ENCODE assay signal across 1 cellular context in the genomic region with DNA sequence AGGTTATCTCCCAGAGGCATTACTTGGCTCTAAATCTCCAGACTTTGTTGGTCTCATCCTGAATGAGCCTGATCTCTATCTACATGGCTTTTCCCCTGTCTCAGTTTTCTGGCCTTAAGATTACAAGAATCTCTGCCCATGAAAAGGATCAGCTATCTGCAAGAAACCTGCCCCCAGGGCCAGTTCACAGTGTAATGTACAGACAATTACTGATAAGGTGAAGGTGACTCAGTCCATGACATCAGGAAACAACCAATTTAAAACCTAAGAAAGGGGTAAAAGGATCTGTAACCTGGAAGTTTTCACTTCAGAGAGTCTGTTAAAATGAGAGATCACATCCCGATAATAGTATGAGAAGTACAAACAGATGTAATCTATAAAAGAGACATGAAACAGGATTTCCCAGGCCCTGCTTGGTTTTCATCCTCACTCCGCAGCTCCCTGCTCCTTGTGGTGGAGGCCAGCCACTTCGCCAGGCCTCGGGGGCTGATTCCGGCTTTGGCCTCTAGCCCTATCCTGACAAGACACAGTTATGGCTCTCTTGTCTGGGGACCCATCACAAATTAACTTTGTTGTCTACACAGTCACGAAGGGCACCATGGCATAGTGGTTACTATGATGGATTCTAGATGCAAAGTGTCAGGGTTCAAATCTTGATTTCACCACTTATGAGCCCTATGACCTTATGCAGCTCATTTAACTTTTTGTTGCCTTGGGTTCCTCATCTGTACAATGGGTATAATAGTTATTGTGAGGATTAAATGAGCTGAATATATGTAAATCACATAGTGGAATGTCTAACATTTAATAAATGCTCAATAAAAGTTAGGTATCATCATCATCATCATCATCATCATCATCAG.
A peak's percentile ranks its signal among the peaks of the same experiment; 100 is the strongest.
TF ChIP-seq lines count a peak whose summit lies in the region.

No MANE protein-coding gene starts in this region.

TF ChIP-seq in HEK293, 187 proteins besides CTCF, POLR2A, EP300 and RAD21 (continued from another document):
- TF ChIP-seq ZNF626 (tag by site-specific recombination; IDR thresholded peaks at IDR 0.05), result no peak
- TF ChIP-seq SP7 (tag by site-specific recombination; IDR thresholded peaks at IDR 0.05), result peak; percentile 88
- no peak for TF ChIP-seq ZNF280D (tag by site-specific recombination; IDR thresholded peaks at IDR 0.05)
- TF ChIP-seq, protein P1, sequence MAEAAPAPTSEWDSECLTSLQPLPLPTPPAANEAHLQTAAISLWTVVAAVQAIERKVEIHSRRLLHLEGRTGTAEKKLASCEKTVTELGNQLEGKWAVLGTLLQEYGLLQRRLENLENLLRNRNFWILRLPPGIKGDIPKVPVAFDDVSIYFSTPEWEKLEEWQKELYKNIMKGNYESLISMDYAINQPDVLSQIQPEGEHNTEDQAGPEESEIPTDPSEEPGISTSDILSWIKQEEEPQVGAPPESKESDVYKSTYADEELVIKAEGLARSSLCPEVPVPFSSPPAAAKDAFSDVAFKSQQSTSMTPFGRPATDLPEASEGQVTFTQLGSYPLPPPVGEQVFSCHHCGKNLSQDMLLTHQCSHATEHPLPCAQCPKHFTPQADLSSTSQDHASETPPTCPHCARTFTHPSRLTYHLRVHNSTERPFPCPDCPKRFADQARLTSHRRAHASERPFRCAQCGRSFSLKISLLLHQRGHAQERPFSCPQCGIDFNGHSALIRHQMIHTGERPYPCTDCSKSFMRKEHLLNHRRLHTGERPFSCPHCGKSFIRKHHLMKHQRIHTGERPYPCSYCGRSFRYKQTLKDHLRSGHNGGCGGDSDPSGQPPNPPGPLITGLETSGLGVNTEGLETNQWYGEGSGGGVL (tag by site-specific recombination; IDR thresholded peaks at IDR 0.05), result peak; percentile 69
- peak; percentile 84 for TF ChIP-seq ZBTB17 (tag by site-specific recombination; IDR thresholded peaks at IDR 0.05)
- TF ChIP-seq ZNF416 (tag by site-specific recombination; IDR thresholded peaks at IDR 0.05), result no peak
- TF ChIP-seq, protein P2, sequence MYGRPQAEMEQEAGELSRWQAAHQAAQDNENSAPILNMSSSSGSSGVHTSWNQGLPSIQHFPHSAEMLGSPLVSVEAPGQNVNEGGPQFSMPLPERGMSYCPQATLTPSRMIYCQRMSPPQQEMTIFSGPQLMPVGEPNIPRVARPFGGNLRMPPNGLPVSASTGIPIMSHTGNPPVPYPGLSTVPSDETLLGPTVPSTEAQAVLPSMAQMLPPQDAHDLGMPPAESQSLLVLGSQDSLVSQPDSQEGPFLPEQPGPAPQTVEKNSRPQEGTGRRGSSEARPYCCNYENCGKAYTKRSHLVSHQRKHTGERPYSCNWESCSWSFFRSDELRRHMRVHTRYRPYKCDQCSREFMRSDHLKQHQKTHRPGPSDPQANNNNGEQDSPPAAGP (tag by site-specific recombination; IDR thresholded peaks at IDR 0.05), result peak; percentile 75; the same call in 1 of the 2 replicates
- no peak for TF ChIP-seq ZBTB10 (tag by site-specific recombination; IDR thresholded peaks at IDR 0.05)
- no peak for TF ChIP-seq ZNF777 (tag by site-specific recombination; IDR thresholded peaks at IDR 0.05; ENCODE audit: borderline replicate concordance)
- TF ChIP-seq, protein P3, sequence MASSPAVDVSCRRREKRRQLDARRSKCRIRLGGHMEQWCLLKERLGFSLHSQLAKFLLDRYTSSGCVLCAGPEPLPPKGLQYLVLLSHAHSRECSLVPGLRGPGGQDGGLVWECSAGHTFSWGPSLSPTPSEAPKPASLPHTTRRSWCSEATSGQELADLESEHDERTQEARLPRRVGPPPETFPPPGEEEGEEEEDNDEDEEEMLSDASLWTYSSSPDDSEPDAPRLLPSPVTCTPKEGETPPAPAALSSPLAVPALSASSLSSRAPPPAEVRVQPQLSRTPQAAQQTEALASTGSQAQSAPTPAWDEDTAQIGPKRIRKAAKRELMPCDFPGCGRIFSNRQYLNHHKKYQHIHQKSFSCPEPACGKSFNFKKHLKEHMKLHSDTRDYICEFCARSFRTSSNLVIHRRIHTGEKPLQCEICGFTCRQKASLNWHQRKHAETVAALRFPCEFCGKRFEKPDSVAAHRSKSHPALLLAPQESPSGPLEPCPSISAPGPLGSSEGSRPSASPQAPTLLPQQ (tag by site-specific recombination; IDR thresholded peaks at IDR 0.05), result peak; percentile 60; the same call in 1 of the 2 replicates
- TF ChIP-seq ZNF585B (tag by site-specific recombination; IDR thresholded peaks at IDR 0.05), result no peak
- TF ChIP-seq ZNF18 (tag by site-specific recombination; IDR thresholded peaks at IDR 0.05), result peak; percentile 93
- no peak for TF ChIP-seq ZNF202 (tag by site-specific recombination; IDR thresholded peaks at IDR 0.05; ENCODE audit: borderline replicate concordance)
- no peak for TF ChIP-seq ZNF488 (tag by site-specific recombination; IDR thresholded peaks at IDR 0.05)
- peak; percentile 89 for TF ChIP-seq WT1 (tag by site-specific recombination; IDR thresholded peaks at IDR 0.05)
